12 cellular contexts compared by ENCODE assay signal in the genomic region with DNA sequence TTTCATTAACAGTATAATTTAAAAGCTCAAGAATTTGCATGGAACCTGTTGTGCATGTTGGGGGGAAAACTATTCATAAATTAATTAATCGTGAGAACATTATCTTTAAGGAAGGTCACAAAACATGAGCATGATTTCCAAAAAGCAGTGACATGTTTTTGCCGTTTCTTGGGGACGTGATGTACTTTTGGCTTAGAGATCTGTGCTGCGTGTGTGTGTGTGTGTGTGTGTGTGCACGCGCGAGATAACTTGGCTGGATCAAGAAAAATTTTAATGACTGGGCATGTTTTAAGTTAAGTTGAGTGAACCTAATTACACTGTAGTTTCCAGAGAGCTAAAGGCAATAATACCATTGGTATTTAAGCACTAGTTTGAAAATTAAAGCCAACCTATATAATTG. TPM values are rescaled to one million over a fixed set of nuclear protein-coding genes. Genes with fewer than 3 reads are reported as not detected.
A peak's percentile ranks its signal among the peaks of the same experiment; 100 is the strongest.
DNase-seq lines count a peak whose midpoint lies in the region; ATAC-seq and TF ChIP-seq lines count a peak whose summit lies in the region.
"Had no signal": no experiment of that assay in that cellular context is flagged by ENCODE, and none has a peak within 500 bp of the region (broad histone marks: within the 10 kb centered on the region; RNA-seq: fewer than 3 reads in every experiment).

No MANE protein-coding gene starts in this region.

- H3K27ac ChIP-seq in mammary epithelial cell (ENCODE audit: insufficient read depth, low read depth, low read length) (no peak overlapping the region), heart left ventricle (peak overlapping the region; percentile 59 to 87 (median 74)), uterus (peak overlapping the region; percentile 73 to 84)

- H3K4me1 Mint-ChIP-seq in MCF 10A (ENCODE audit: insufficient read depth, unreplicated experiment): peaks cover 88% of the 10 kb centered on the region
- peaks cover 56% of the 10 kb centered on the region for H3K4me1 Mint-ChIP-seq in progenitor cell of endocrine pancreas (ENCODE audit: low read depth)

- no peak overlapping the region for H2AFZ ChIP-seq in mammary epithelial cell (ENCODE audit: low read depth, low read length)

- no peaks in the 10 kb centered on the region for H3K79me2 ChIP-seq in mammary epithelial cell (ENCODE audit: insufficient read depth, low read length)

- POLR2A ChIA-PET in MCF 10A (lab: Yijun Ruan, JAX): interaction anchor here (0.7 to 1.0 kb wide), 4 partner anchors 9 to 44 kb away, joined by 3 to 4 read pairs (median 3); no protein-coding TSS in a partner anchor

- intact Hi-C loops in MCF 10A (cut with micrococcal nuclease) (no loop called here), mammary epithelial cell (cut with micrococcal nuclease) (no loop called here), heart left ventricle (cut with DNase I) (loop anchor here in 5 of 10 donors (2.0 to 10.0 kb wide), 4 partner anchors 36 to 52 kb away; no protein-coding TSS in a partner anchor), uterus (cut with DNase I; ENCODE audit: low total_unique reads) (no loop called here)

- H3K9ac ChIP-seq in mammary epithelial cell (ENCODE audit: insufficient read depth, low read length): no peak overlapping the region

- 83% methylated on average over 7 of the region's 7 CpGs for WGBS in mammary epithelial cell (ENCODE audit: low coverage, missing lambda C conversion rate)
- WGBS in heart left ventricle, 4 donors: 0 to 17% (median 5%) methylated on average over 7 of the region's 7 CpGs

- dilution Hi-C loops in mammary epithelial cell (cut with HindIII; ENCODE audit: low sequenced_read_pairs): loop anchor here (5.0 kb wide), 1 partner anchor 56 kb away; no protein-coding TSS in a partner anchor

- DNase-seq in MCF 10A (ENCODE audit: unreplicated experiment): no peak
- no peak for DNase-seq in mammary epithelial cell
- DNase-seq in heart left ventricle: peak in 2 of 5 donors; percentile 59 to 73
- DNase-seq in progenitor cell of endocrine pancreas (ENCODE audit: low spot score, unreplicated experiment): no peak
- peak; percentile 58 to 73 for DNase-seq in uterus
- no peak for DNase-seq in SIG-M5 (lab: John Stamatoyannopoulos, UW)
- no peak for DNase-seq in COLO668 (lab: John Stamatoyannopoulos, UW; ENCODE audit: unreplicated experiment)
- DNase-seq in SKM-1 (lab: John Stamatoyannopoulos, UW; ENCODE audit: unreplicated experiment): no peak
- DNase-seq: ACHN; glutamatergic neuron; NCI-H1694; stimulated activated CD4-positive, alpha-beta T cell treated with anti-CD3 and anti-CD28 coated beads, Interleukin-4, amount 100 ng/mL, for 24 hours had no signal

- BruUV-seq in MCF 10A (replicated peaks; lab: Mats Ljungman, UMichigan): no TSS peak
- no TSS peak for BruUV-seq in mammary epithelial cell (replicated peaks; lab: Mats Ljungman, UMichigan)

- in situ Hi-C loops in mammary epithelial cell (cut with MboI; ENCODE audit: low sequenced_read_pairs in 2 of 2): no loop called here

- peaks cover 11% of the 10 kb centered on the region for H3K27me3 ChIP-seq in mammary epithelial cell (ENCODE audit: insufficient read depth, low read length)
- H3K27me3 ChIP-seq in heart left ventricle: no peaks in the 10 kb centered on the region
- no peaks in the 10 kb centered on the region for H3K27me3 ChIP-seq in uterus

- CTCF ChIA-PET in MCF 10A (lab: Yijun Ruan, JAX): interaction anchor here (0.5 to 0.8 kb wide), 2 partner anchors 117 to 118 kb away, joined by 3 read pairs; no protein-coding TSS in a partner anchor
- CTCF ChIA-PET in mammary epithelial cell (lab: Charles Lee; ENCODE audit: low non-redundant PET): no interaction called here

- H3K4me3 ChIP-seq in mammary epithelial cell (replicated peaks in 1 of 3; ENCODE audit: insufficient read depth in 1 of 3, low read depth in 2 of 3, low read length in 3 of 3) (no peak overlapping the region), heart left ventricle (peak overlapping the region in 9 of 12 donors; percentile 7 to 47 (median 36)), uterus (no peak overlapping the region)

- ATAC-seq in heart left ventricle: peak; percentile 18 to 35 (median 32)

- H3K4me1 ChIP-seq in mammary epithelial cell (ENCODE audit: insufficient read depth, low read length) (no peaks in the 10 kb centered on the region), heart left ventricle (peaks cover 16 to 99% (median 71%) of the 10 kb centered on the region in 12 donors), uterus (peaks cover 16 to 18% of the 10 kb centered on the region in 2 donors)

- TF ChIP-seq CTCF in MCF 10A (IDR thresholded peaks at IDR 0.05; ENCODE audit: unreplicated experiment) (no peak), mammary epithelial cell (conservative IDR thresholded peaks at IDR 0.05 in 1 of 2, IDR thresholded peaks at IDR 0.05 in 1 of 2; ENCODE audit: extremely low read depth in 1 of 2, insufficient read depth in 1 of 2, low read depth in 1 of 2, low read length in 2 of 2) (no peak), heart left ventricle (IDR thresholded peaks at IDR 0.05) (no peak), progenitor cell of endocrine pancreas (IDR thresholded peaks at IDR 0.05; ENCODE audit: unreplicated experiment) (no peak), uterus (IDR thresholded peaks at IDR 0.05) (no peak)

- H3K4me2 ChIP-seq in mammary epithelial cell (ENCODE audit: insufficient read depth, low read depth, low read length): no peak overlapping the region

- peaks cover 97% of the 10 kb centered on the region for H3K36me3 Mint-ChIP-seq in MCF 10A (ENCODE audit: insufficient read depth, unreplicated experiment)
- no peaks in the 10 kb centered on the region for H3K36me3 Mint-ChIP-seq in progenitor cell of endocrine pancreas (ENCODE audit: insufficient read depth)

- peak overlapping the region; percentile 58 for H3K4me3 Mint-ChIP-seq in MCF 10A (ENCODE audit: unreplicated experiment)
- H3K4me3 Mint-ChIP-seq in progenitor cell of endocrine pancreas (ENCODE audit: low read depth): no peak overlapping the region

- H3K9me3 ChIP-seq in mammary epithelial cell (replicated peaks; ENCODE audit: insufficient read depth, low read length) (no peaks in the 10 kb centered on the region), heart left ventricle (no peaks in the 10 kb centered on the region), uterus (no peaks in the 10 kb centered on the region)

- TF ChIP-seq POLR2A in heart left ventricle (IDR thresholded peaks at IDR 0.05) (no peak), uterus (IDR thresholded peaks at IDR 0.05) (no peak)

- H3K27ac Mint-ChIP-seq in MCF 10A (ENCODE audit: low read depth, unreplicated experiment): peak overlapping the region; percentile 88
- peak overlapping the region; percentile 14 for H3K27ac Mint-ChIP-seq in progenitor cell of endocrine pancreas

- H3K36me3 ChIP-seq in mammary epithelial cell (ENCODE audit: insufficient read depth, low read length): no peaks in the 10 kb centered on the region
- H3K36me3 ChIP-seq in heart left ventricle: no peaks in the 10 kb centered on the region
- no peaks in the 10 kb centered on the region for H3K36me3 ChIP-seq in uterus

- H3K27me3 Mint-ChIP-seq in MCF 10A (ENCODE audit: insufficient read depth, unreplicated experiment) (no peaks in the 10 kb centered on the region), progenitor cell of endocrine pancreas (no peaks in the 10 kb centered on the region)

- H3K9me3 Mint-ChIP-seq in MCF 10A (ENCODE audit: unreplicated experiment) (no peaks in the 10 kb centered on the region), progenitor cell of endocrine pancreas (ENCODE audit: low read depth) (no peaks in the 10 kb centered on the region)

- H4K20me1 ChIP-seq in mammary epithelial cell (ENCODE audit: insufficient read depth, low read length): no peaks in the 10 kb centered on the region

RNA-seq across cellular contexts. Expression of gene ZBTB16, which starts 51.4 kb away (rescaled TPM):
- total RNA-seq in MCF 10A (2022) (70.4 and 75.3 TPM in 2 replicates), mammary epithelial cell (10 to 100 TPM in 1 of 2 donors, 1 to 10 TPM in 1; 1.6 to 20.2 TPM), heart left ventricle (100 to 1,000 TPM in 2 of 9 donors, 10 to 100 TPM in 7; 15.3 to 130 (median 62.8) TPM), progenitor cell of endocrine pancreas (29.6 and 32.6 TPM in 2 replicates), uterus (100 to 1,000 TPM in 3 of 4 donors, 10 to 100 TPM in 1; 25.5 to 302 (median 151) TPM)
- polyA plus RNA-seq in mammary epithelial cell (0.48 TPM), heart left ventricle (10 to 100 TPM; 44.0 to 86.1 TPM)
- 1.7 TPM for polyA minus RNA-seq in mammary epithelial cell

Comparison
In these comparisons a context has a peak if more than half of its experiments do, and no peak if none do; other contexts are left out.
1. DNase-seq: peak in uterus (2 of 2); none in MCF 10A (single experiment), mammary epithelial cell (single experiment), progenitor cell of endocrine pancreas (single experiment), SIG-M5 (single experiment), COLO668 (single experiment) and SKM-1 (single experiment).
2. H3K4me3 ChIP-seq: peak in heart left ventricle (9 of 12); none in mammary epithelial cell (0 of 3) and uterus (0 of 2).